ENCODE assay signal across 1 cellular context in genomic region chr3:179734497-179735281, GRCh38.
TF ChIP-seq lines count a peak whose summit lies in the region.

No MANE protein-coding gene starts in this region.

TF ChIP-seq in HepG2, 621 proteins besides CTCF, POLR2A, EP300 and RAD21 (continued from another document and continues in another):
- TF ChIP-seq IKZF4 (CRISPR knock-in tag; IDR thresholded peaks at IDR 0.05; ENCODE audit: borderline replicate concordance, low read depth, not compliant biosample characterization) = no peak
- TF ChIP-seq HMGA1 (CRISPR knock-in tag; conservative IDR thresholded peaks at IDR 0.05) = no peak
- 0 out of 2 replicates have a peak, but pooled peaks have one; percentile 22 for TF ChIP-seq POGZ (CRISPR knock-in tag; IDR thresholded peaks at IDR 0.05)
- TF ChIP-seq YEATS4 (CRISPR knock-in tag; IDR thresholded peaks at IDR 0.05; ENCODE audit: borderline replicate concordance) = peak; percentile 18; the same call in 1 of the 2 replicates
- no peak for TF ChIP-seq ZNF501 (CRISPR knock-in tag; IDR thresholded peaks at IDR 0.05)
- TF ChIP-seq, protein P1, sequence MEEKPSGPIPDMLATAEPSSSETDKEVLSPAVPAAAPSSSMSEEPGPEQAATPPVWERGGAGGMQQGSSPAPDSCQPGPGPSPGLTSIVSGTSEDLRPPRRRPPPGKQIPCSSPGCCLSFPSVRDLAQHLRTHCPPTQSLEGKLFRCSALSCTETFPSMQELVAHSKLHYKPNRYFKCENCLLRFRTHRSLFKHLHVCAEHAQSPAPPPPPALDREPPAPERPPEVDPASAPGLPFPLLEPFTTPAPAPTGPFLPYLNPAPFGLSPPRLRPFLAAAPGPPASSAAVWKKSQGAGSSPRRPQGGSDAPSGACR (CRISPR knock-in tag; IDR thresholded peaks at IDR 0.05) = no peak
- TF ChIP-seq GATAD1 (CRISPR knock-in tag; IDR thresholded peaks at IDR 0.05) = no peak
- no peak for TF ChIP-seq MAFK (conservative IDR thresholded peaks at IDR 0.05 in 1 of 2, IDR thresholded peaks at IDR 0.05 in 1 of 2; ENCODE audit: low read length in 2 of 2)
- no peak for TF ChIP-seq REL (CRISPR knock-in tag; conservative IDR thresholded peaks at IDR 0.05)
- TF ChIP-seq ZNF292 (CRISPR knock-in tag; IDR thresholded peaks at IDR 0.05; ENCODE audit: borderline replicate concordance, low read depth) = no peak
- no peak for TF ChIP-seq KAT7 (CRISPR knock-in tag; IDR thresholded peaks at IDR 0.05; ENCODE audit: borderline replicate concordance)
- no peak for TF ChIP-seq ZFP41 (CRISPR knock-in tag; IDR thresholded peaks at IDR 0.05; ENCODE audit: borderline replicate concordance)
- TF ChIP-seq, protein P2, sequence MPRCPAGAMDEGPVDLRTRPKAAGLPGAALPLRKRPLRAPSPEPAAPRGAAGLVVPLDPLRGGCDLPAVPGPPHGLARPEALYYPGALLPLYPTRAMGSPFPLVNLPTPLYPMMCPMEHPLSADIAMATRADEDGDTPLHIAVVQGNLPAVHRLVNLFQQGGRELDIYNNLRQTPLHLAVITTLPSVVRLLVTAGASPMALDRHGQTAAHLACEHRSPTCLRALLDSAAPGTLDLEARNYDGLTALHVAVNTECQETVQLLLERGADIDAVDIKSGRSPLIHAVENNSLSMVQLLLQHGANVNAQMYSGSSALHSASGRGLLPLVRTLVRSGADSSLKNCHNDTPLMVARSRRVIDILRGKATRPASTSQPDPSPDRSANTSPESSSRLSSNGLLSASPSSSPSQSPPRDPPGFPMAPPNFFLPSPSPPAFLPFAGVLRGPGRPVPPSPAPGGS (CRISPR knock-in tag; IDR thresholded peaks at IDR 0.05) = no peak
- no peak for TF ChIP-seq KDM5B (CRISPR knock-in tag; IDR thresholded peaks at IDR 0.05; ENCODE audit: borderline replicate concordance)
- TF ChIP-seq DDIT3 (CRISPR knock-in tag; IDR thresholded peaks at IDR 0.05) = no peak
- peak; percentile 17; the same call in 1 of the 2 replicates for TF ChIP-seq FOXK1 (CRISPR knock-in tag; IDR thresholded peaks at IDR 0.05; ENCODE audit: borderline replicate concordance, low read depth)
- TF ChIP-seq, protein P3, sequence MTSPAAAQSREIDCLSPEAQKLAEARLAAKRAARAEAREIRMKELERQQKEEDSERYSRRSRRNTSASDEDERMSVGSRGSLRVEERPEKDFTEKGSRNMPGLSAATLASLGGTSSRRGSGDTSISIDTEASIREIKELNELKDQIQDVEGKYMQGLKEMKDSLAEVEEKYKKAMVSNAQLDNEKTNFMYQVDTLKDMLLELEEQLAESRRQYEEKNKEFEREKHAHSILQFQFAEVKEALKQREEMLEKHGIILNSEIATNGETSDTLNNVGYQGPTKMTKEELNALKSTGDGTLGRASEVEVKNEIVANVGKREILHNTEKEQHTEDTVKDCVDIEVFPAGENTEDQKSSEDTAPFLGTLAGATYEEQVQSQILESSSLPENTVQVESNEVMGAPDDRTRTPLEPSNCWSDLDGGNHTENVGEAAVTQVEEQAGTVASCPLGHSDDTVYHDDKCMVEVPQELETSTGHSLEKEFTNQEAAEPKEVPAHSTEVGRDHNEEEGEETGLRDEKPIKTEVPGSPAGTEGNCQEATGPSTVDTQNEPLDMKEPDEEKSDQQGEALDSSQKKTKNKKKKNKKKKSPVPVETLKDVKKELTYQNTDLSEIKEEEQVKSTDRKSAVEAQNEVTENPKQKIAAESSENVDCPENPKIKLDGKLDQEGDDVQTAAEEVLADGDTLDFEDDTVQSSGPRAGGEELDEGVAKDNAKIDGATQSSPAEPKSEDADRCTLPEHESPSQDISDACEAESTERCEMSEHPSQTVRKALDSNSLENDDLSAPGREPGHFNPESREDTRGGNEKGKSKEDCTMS (CRISPR knock-in tag; conservative IDR thresholded peaks at IDR 0.05) = no peak
- TF ChIP-seq E2F5 (CRISPR knock-in tag; conservative IDR thresholded peaks at IDR 0.05) = no peak
- TF ChIP-seq ATAD3A (CRISPR knock-in tag; IDR thresholded peaks at IDR 0.05) = no peak
- TF ChIP-seq ZEB1 (IDR thresholded peaks at IDR 0.05; ENCODE audit: insufficient replicate concordance, low read depth) = peak; percentile 25
- TF ChIP-seq, protein P4, sequence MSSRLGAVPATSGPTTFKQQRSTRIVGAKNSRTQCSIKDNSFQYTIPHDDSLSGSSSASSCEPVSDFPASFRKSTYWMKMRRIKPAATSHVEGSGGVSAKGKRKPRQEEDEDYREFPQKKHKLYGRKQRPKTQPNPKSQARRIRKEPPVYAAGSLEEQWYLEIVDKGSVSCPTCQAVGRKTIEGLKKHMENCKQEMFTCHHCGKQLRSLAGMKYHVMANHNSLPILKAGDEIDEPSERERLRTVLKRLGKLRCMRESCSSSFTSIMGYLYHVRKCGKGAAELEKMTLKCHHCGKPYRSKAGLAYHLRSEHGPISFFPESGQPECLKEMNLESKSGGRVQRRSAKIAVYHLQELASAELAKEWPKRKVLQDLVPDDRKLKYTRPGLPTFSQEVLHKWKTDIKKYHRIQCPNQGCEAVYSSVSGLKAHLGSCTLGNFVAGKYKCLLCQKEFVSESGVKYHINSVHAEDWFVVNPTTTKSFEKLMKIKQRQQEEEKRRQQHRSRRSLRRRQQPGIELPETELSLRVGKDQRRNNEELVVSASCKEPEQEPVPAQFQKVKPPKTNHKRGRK (CRISPR knock-in tag; IDR thresholded peaks at IDR 0.05) = no peak
- TF ChIP-seq, protein P5, sequence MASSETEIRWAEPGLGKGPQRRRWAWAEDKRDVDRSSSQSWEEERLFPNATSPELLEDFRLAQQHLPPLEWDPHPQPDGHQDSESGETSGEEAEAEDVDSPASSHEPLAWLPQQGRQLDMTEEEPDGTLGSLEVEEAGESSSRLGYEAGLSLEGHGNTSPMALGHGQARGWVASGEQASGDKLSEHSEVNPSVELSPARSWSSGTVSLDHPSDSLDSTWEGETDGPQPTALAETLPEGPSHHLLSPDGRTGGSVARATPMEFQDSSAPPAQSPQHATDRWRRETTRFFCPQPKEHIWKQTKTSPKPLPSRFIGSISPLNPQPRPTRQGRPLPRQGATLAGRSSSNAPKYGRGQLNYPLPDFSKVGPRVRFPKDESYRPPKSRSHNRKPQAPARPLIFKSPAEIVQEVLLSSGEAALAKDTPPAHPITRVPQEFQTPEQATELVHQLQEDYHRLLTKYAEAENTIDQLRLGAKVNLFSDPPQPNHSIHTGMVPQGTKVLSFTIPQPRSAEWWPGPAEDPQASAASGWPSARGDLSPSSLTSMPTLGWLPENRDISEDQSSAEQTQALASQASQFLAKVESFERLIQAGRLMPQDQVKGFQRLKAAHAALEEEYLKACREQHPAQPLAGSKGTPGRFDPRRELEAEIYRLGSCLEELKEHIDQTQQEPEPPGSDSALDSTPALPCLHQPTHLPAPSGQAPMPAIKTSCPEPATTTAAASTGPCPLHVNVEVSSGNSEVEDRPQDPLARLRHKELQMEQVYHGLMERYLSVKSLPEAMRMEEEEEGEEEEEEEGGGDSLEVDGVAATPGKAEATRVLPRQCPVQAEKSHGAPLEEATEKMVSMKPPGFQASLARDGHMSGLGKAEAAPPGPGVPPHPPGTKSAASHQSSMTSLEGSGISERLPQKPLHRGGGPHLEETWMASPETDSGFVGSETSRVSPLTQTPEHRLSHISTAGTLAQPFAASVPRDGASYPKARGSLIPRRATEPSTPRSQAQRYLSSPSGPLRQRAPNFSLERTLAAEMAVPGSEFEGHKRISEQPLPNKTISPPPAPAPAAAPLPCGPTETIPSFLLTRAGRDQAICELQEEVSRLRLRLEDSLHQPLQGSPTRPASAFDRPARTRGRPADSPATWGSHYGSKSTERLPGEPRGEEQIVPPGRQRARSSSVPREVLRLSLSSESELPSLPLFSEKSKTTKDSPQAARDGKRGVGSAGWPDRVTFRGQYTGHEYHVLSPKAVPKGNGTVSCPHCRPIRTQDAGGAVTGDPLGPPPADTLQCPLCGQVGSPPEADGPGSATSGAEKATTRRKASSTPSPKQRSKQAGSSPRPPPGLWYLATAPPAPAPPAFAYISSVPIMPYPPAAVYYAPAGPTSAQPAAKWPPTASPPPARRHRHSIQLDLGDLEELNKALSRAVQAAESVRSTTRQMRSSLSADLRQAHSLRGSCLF (CRISPR knock-in tag; IDR thresholded peaks at IDR 0.05; ENCODE audit: borderline replicate concordance) = no peak
- TF ChIP-seq ZFP1 (CRISPR knock-in tag; IDR thresholded peaks at IDR 0.05) = no peak
- TF ChIP-seq, protein P6, sequence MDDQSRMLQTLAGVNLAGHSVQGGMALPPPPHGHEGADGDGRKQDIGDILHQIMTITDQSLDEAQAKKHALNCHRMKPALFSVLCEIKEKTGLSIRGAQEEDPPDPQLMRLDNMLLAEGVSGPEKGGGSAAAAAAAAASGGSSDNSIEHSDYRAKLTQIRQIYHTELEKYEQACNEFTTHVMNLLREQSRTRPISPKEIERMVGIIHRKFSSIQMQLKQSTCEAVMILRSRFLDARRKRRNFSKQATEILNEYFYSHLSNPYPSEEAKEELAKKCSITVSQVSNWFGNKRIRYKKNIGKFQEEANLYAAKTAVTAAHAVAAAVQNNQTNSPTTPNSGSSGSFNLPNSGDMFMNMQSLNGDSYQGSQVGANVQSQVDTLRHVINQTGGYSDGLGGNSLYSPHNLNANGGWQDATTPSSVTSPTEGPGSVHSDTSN (CRISPR knock-in tag; IDR thresholded peaks at IDR 0.05; ENCODE audit: borderline replicate concordance) = no peak
- TF ChIP-seq ZNF329 (CRISPR knock-in tag; IDR thresholded peaks at IDR 0.05; ENCODE audit: low read depth) = no peak
- no peak for TF ChIP-seq MIER2 (CRISPR knock-in tag; IDR thresholded peaks at IDR 0.05)
- TF ChIP-seq, protein P7, sequence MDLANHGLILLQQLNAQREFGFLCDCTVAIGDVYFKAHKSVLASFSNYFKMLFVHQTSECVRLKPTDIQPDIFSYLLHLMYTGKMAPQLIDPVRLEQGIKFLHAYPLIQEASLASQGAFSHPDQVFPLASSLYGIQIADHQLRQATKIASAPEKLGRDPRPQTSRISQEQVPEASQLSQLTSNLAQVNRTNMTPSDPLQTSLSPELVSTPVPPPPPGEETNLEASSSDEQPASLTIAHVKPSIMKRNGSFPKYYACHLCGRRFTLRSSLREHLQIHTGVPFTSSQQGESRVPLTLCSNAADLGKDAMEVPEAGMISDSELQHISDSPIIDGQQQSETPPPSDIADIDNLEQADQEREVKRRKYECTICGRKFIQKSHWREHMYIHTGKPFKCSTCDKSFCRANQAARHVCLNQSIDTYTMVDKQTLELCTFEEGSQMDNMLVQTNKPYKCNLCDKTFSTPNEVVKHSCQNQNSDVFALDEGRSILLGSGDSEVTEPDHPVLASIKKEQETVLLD (CRISPR knock-in tag; IDR thresholded peaks at IDR 0.05; ENCODE audit: low read depth) = no peak
- TF ChIP-seq ZNF589 (CRISPR knock-in tag; conservative IDR thresholded peaks at IDR 0.05) = no peak
- no peak for TF ChIP-seq ZNF766 (CRISPR knock-in tag; IDR thresholded peaks at IDR 0.05; ENCODE audit: borderline replicate concordance)
- TF ChIP-seq GMEB2 (CRISPR knock-in tag; IDR thresholded peaks at IDR 0.05; ENCODE audit: low read depth) = no peak
- no peak for TF ChIP-seq FLYWCH1 (CRISPR knock-in tag; IDR thresholded peaks at IDR 0.05)
- TF ChIP-seq ZNF225 (CRISPR knock-in tag; IDR thresholded peaks at IDR 0.05) = no peak
- no peak for TF ChIP-seq ZNF446 (CRISPR knock-in tag; IDR thresholded peaks at IDR 0.05)
- TF ChIP-seq TFDP1 (CRISPR knock-in tag; IDR thresholded peaks at IDR 0.05; ENCODE audit: borderline replicate concordance) = no peak
- no peak for TF ChIP-seq MBNL3 (CRISPR knock-in tag; conservative IDR thresholded peaks at IDR 0.05)
- TF ChIP-seq SETDB1 (CRISPR knock-in tag; IDR thresholded peaks at IDR 0.05; ENCODE audit: borderline replicate concordance) = no peak
- no peak for TF ChIP-seq ZNF10 (CRISPR knock-in tag; IDR thresholded peaks at IDR 0.05; ENCODE audit: borderline replicate concordance, low read depth)
- peak; percentile 87 for TF ChIP-seq NCOA2 (CRISPR knock-in tag; IDR thresholded peaks at IDR 0.05)
- no peak for TF ChIP-seq ZNF83 (CRISPR knock-in tag; IDR thresholded peaks at IDR 0.05; ENCODE audit: borderline replicate concordance)
- TF ChIP-seq NRL (CRISPR knock-in tag; IDR thresholded peaks at IDR 0.05; ENCODE audit: borderline replicate concordance) = no peak
- no peak for TF ChIP-seq LBX2 (CRISPR knock-in tag; IDR thresholded peaks at IDR 0.05; ENCODE audit: borderline replicate concordance)
